25 cellular contexts compared by ENCODE assay signal in the genomic region with DNA sequence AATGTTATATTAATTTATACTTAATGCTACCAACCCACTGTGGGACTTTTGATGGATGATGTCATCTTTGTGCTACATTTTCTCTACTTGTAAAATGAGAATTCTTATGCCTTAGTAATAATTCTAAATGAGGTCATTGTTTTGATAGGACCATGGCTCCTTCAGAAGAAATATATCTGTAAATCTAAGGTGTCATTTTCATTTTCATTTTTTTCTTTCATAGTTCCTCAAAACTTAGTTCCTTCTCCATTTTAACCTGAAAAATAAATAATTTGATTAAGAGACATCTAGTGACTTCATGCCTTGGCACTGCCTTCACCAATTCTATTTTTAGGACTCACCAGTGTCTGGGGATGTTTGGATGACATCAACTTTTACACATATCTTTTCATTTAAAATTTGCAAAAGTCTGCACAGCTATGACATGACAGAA. TPM values are rescaled to one million over a fixed set of nuclear protein-coding genes. Genes with fewer than 3 reads are reported as not detected.
A peak's percentile ranks its signal among the peaks of the same experiment; 100 is the strongest.
DNase-seq lines count a peak whose midpoint lies in the region; ATAC-seq, FAIRE-seq and TF ChIP-seq lines count a peak whose summit lies in the region.
"Had no signal": no experiment of that assay in that cellular context is flagged by ENCODE, and none has a peak within 500 bp of the region (broad histone marks: within the 10 kb centered on the region; RNA-seq: fewer than 3 reads in every experiment).

No MANE protein-coding gene starts in this region.

- no peak overlapping the region for H2AFZ ChIP-seq in GM12878 (ENCODE audit: control insufficient read depth, low read depth, low read length)

- no peak for TF ChIP-seq EP300 in GM12878 (IDR thresholded peaks at IDR 0.05; ENCODE audit: borderline replicate concordance in 1 of 2, control insufficient read depth in 1 of 2, low read depth in 2 of 2, low read length in 2 of 2)

- no peak for FAIRE-seq in GM12878 (lab: Jason Lieb, UNC)
- FAIRE-seq: small intestine had no signal

- in situ Hi-C loops in GM12878 (cut with MboI) = no loop called here

- no peak overlapping the region for H3K4me2 ChIP-seq in GM12878 (ENCODE audit: control insufficient read depth, insufficient read depth)

- no peaks in the 10 kb centered on the region for H3K9me3 ChIP-seq in GM12878 (replicated peaks; ENCODE audit: control insufficient read depth, insufficient read depth, low read length)
- H3K9me3 ChIP-seq: ascending aorta had no signal

- no peaks in the 10 kb centered on the region for H3K4me1 ChIP-seq in GM12878 (ENCODE audit: control insufficient read depth, insufficient read depth, low read length)
- H3K4me1 ChIP-seq: ascending aorta had no signal

- H3K27ac ChIP-seq in GM12878 (ENCODE audit: control insufficient read depth, insufficient read depth) = no peak overlapping the region
- H3K27ac ChIP-seq: 22Rv1, ascending aorta, coronary artery had no signal

- RAD21 ChIA-PET in GM12878 (lab: Charles Lee; ENCODE audit: unreplicated experiment) = interaction anchor here (1.1 kb wide), 1 partner anchor 21 kb away, joined by 3 read pairs; no protein-coding TSS in a partner anchor

- TF ChIP-seq CTCF in GM12878 (IDR thresholded peaks at IDR 0.05 in 2 of 3, conservative IDR thresholded peaks at IDR 0.05 in 1 of 3; ENCODE audit: control insufficient read depth in 2 of 3, extremely low read depth in 1 of 3, insufficient read depth in 1 of 3, low read depth in 3 of 3, low read length in 3 of 3) = no peak

- no TSS peak for BruUV-seq in GM12878 (replicated peaks; lab: Mats Ljungman, UMichigan)

- ATAC-seq in GM12878 (peak; percentile 36), HG02798 (IDR thresholded peaks at IDR 0.05; ENCODE audit: poor library complexity, unreplicated experiment) (no peak)
- ATAC-seq: natural killer cell had no signal

- no peak for TF ChIP-seq POLR2A in GM12878 (IDR thresholded peaks at IDR 0.05; ENCODE audit: low read depth, low read length)

- DNase-seq in DMS 273 (lab: John Stamatoyannopoulos, UW; ENCODE audit: unreplicated experiment) (peak; percentile 22), DMS 273 treated with DMSO at 0.1 percent for 48 hours (lab: John Stamatoyannopoulos, UW) (no peak), GM12878 (ENCODE audit: low read depth, low spot score) (no peak), hepatic stellate cell (ENCODE audit: low spot score) (peak; percentile 31), stromal cell of bone marrow (ENCODE audit: low read depth) (peak; percentile 49), OCI-M1 (lab: John Stamatoyannopoulos, UW) (no peak), SW480 (ENCODE audit: low spot score) (no peak)
- DNase-seq: activated CD4-positive, alpha-beta T cell treated with anti-CD3 and anti-CD28 coated beads, Interleukin-2, amount 10 ng/mL, durations not matched to agents 7 days and 5 days; activated CD8-positive, alpha-beta memory T cell treated with anti-CD3 and anti-CD28 coated beads, Interleukin-2, amount 50 U/mL, for 4 hours; activated gamma-delta T cell treated with Interleukin-2 at 50 U/mL for 16 hours; C1 segment of cervical spinal cord; glutamatergic neuron; mammary epithelial cell; natural killer cell; NCI-H2029; NCI-H446; NK-92 treated with Interleukin-12 subunit alpha and Interleukin-12 subunit beta, amount 100 ng/mL, for 24 hours; small intestine; stimulated activated CD4-positive, alpha-beta T cell treated with anti-CD3 and anti-CD28 coated beads, Interleukin-4, amount 100 ng/mL, for 4 hours; substantia nigra; SW 1271 had no signal

- H3K36me3 ChIP-seq in GM12878 (ENCODE audit: control insufficient read depth in 2 of 2, insufficient read depth in 2 of 2, low read length in 1 of 2) = no peaks in the 10 kb centered on the region
- H3K36me3 ChIP-seq: ascending aorta had no signal

- no peak overlapping the region for H3K9ac ChIP-seq in GM12878 (ENCODE audit: control insufficient read depth, insufficient read depth, low read length)

- POLR2A ChIA-PET in GM12878 (lab: Charles Lee) = no interaction called here

- H3K79me2 ChIP-seq in GM12878 (ENCODE audit: control insufficient read depth, insufficient read depth, low read length) = no peaks in the 10 kb centered on the region

- no peaks in the 10 kb centered on the region; a peak in 1 of 4 replicates for H3K27me3 ChIP-seq in GM12878 (replicated peaks in 1 of 2; ENCODE audit: control insufficient read depth in 2 of 2, insufficient read depth in 2 of 2, low read length in 1 of 2)
- H3K27me3 ChIP-seq: ascending aorta had no signal

- SMC1A ChIA-PET in GM12878 (lab: Charles Lee; ENCODE audit: uncharacterized antibody, unreplicated experiment) = no interaction called here

- H4K20me1 ChIP-seq in GM12878 (ENCODE audit: control insufficient read depth, insufficient read depth) = no peaks in the 10 kb centered on the region

- H3K4me3 ChIP-seq in GM12878 = no peak overlapping the region
- H3K4me3 ChIP-seq: ascending aorta, coronary artery had no signal

- intact Hi-C loops in GM12878 (cut with micrococcal nuclease; ENCODE audit: unreplicated experiment) = no loop called here

- CTCF ChIA-PET in GM12878 (lab: Yijun Ruan, JAX) = interaction anchor here (0.6 kb wide), 1 partner anchor 31 kb away, joined by 3 read pairs; no protein-coding TSS in a partner anchor

- no peak for TF ChIP-seq RAD21 in GM12878 (IDR thresholded peaks at IDR 0.05; ENCODE audit: insufficient read depth, low read depth, low read length)

TF ChIP-seq in GM12878, 131 proteins besides CTCF, POLR2A, EP300 and RAD21:
- TF ChIP-seq SP1 (IDR thresholded peaks at IDR 0.05; ENCODE audit: low read depth, low read length) (no peak), ATF7 (IDR thresholded peaks at IDR 0.05; ENCODE audit: low read depth) (peak; percentile 97)

RNA-seq across cellular contexts. Expression of a gene that starts 48.6 kb away (rescaled TPM):
- 0.27 and 0.33 TPM in 2 replicates for total RNA-seq in GM12878 (2013; cell fraction: nucleolus; rRNA removed)
- total RNA-seq in GM12878 (2014; rRNA removed) (under 0.01 TPM in 1 of 2 replicates, not detected in the other), GM12878 (2014; rRNA removed; fragmentation: Illumina TruSeq; extraction: Trizol) (0.04 TPM in 1 of 2 replicates, not detected in the other), GM12878 (2021) (0.23 and 0.32 TPM in 2 replicates)
- not detected for polyA plus RNA-seq in GM12878 (2011; ENCODE audit: low read depth)
- polyA plus RNA-seq in GM12878 (2011; rRNA removed) (0.01 and 0.12 TPM in 2 replicates), GM12878 (2014; fragmentation: Illumina TruSeq; extraction: Trizol) (0.07 and 0.35 TPM in 2 replicates), GM12878 (2014; fragmentation: Nextera tagmentation; extraction: Ambion mirVana) (under 1 TPM in 1 of 2 experiments, not detected in 1; 0.40 TPM), GM12878 (2014; rRNA removed) (0.03 and 0.27 TPM in 2 replicates), GM12878 (2016; fragmentation: Nextera tagmentation; extraction: Ambion mirVana) (under 1 TPM; 0.33 to 0.42 TPM)
- 0.05 and 0.18 TPM in 2 replicates for polyA plus RNA-seq in GM12878 (2011; cell fraction: cytosol; rRNA removed)
- 0.06 and 0.10 TPM in 2 replicates for polyA plus RNA-seq in GM12878 (2011; cell fraction: nucleus; rRNA removed)
- polyA plus RNA-seq in GM12878 (2012) = 0.13 TPM in 1 of 2 replicates, not detected in the other
- not detected in 2 replicates for polyA minus RNA-seq in GM12878 (2011; rRNA and poly(A)+ RNA removed)
- polyA minus RNA-seq in GM12878 (2011; cell fraction: cytosol; rRNA and poly(A)+ RNA removed) = not detected in 2 replicates
- not detected in 2 replicates for polyA minus RNA-seq in GM12878 (2011; cell fraction: nucleus; rRNA and poly(A)+ RNA removed)
- total RNA-seq: natural killer cell had no signal

Comparison
In these comparisons a context has a peak if more than half of its experiments do, and no peak if none do; other contexts are left out.
1. DNase-seq: peak in DMS 273 (single experiment), hepatic stellate cell (single experiment) and stromal cell of bone marrow (single experiment); none in DMS 273 treated with DMSO at 0.1 percent for 48 hours (single experiment), GM12878 (single experiment), OCI-M1 (single experiment) and SW480 (single experiment).